In genomic region chr11:42299780-42300179, GRCh38 we compare ENCODE assay signal across 34 cellular contexts.
DNase-seq lines count a peak whose midpoint lies in the region; ATAC-seq, FAIRE-seq and TF ChIP-seq lines count a peak whose summit lies in the region.
"Had no signal": no experiment of that assay in that cellular context is flagged by ENCODE, and none has a peak within 500 bp of the region (broad histone marks: within the 10 kb centered on the region; RNA-seq: fewer than 3 reads in every experiment).

No MANE protein-coding gene starts in this region.

- H2AK9ac ChIP-seq in IMR-90 (replicated peaks; ENCODE audit: low read depth, low read length, poor library complexity) = no peak overlapping the region

- H3K79me2 ChIP-seq in HepG2 (ENCODE audit: insufficient read depth, low read length) (no peaks in the 10 kb centered on the region), K562 (ENCODE audit: control insufficient read depth, insufficient read depth, low read length) (no peaks in the 10 kb centered on the region)

- TF ChIP-seq RAD21 in HepG2 (CRISPR knock-in tag; IDR thresholded peaks at IDR 0.05) = no peak
- no peak for TF ChIP-seq RAD21 in A549 (conservative IDR thresholded peaks at IDR 0.05 in 1 of 2, IDR thresholded peaks at IDR 0.05 in 1 of 2)
- TF ChIP-seq RAD21 in IMR-90 (IDR thresholded peaks at IDR 0.05; ENCODE audit: low read length) = no peak
- TF ChIP-seq RAD21 in K562 (CRISPR knock-in tag; conservative IDR thresholded peaks at IDR 0.05 in 1 of 2, IDR thresholded peaks at IDR 0.05 in 1 of 2) = no peak

- ATAC-seq in HepG2 = no peak
- no peak for ATAC-seq in right lobe of liver
- no peak for ATAC-seq in A549
- no peak for ATAC-seq in IMR-90 (ENCODE audit: low read depth)
- ATAC-seq in K562 = no peak
- ATAC-seq in gastrocnemius medialis = no peak
- ATAC-seq: CD8-positive, alpha-beta T cell had no signal

- no peaks in the 10 kb centered on the region for H3K27me3 ChIP-seq in HepG2 (ENCODE audit: control insufficient read depth in 1 of 2, insufficient read depth in 2 of 2, low read length in 2 of 2)
- no peaks in the 10 kb centered on the region for H3K27me3 ChIP-seq in right lobe of liver
- H3K27me3 ChIP-seq in IMR-90 (ENCODE audit: control insufficient read depth, insufficient read depth, low read length) = no peaks in the 10 kb centered on the region
- no peaks in the 10 kb centered on the region for H3K27me3 ChIP-seq in K562 (ENCODE audit: control insufficient read depth in 2 of 2, insufficient read depth in 2 of 2, low read length in 2 of 2)
- H3K27me3 ChIP-seq in gastrocnemius medialis = no peaks in the 10 kb centered on the region
- H3K27me3 ChIP-seq: BE2C; BLaER1; BLaER1 treated with 17β-estradiol and CSF1 and Interleukin-3, amounts not matched to agents 10 nM and 100 nM had no signal

- no peak for DNase-seq in HepG2 (ENCODE audit: low spot score)
- DNase-seq in right lobe of liver = no peak
- no peak for DNase-seq in A549 (ENCODE audit: low read depth in 1 of 2, low spot score in 1 of 2)
- no peak for DNase-seq in IMR-90
- no peak for DNase-seq in K562 (ENCODE audit: extremely low read depth in 1 of 4, low spot score in 3 of 4)
- no peak for DNase-seq in RKO (ENCODE audit: low spot score)
- no peak for DNase-seq in G401 (ENCODE audit: low spot score)
- DNase-seq in gastrocnemius medialis = no peak
- DNase-seq: 8988T; ACHN; AML-193; BE2C; C1 segment of cervical spinal cord; Caco-2; Calu3; CD4-positive, alpha-beta memory T cell; CD4-positive, alpha-beta T cell; CD4-positive, CD25-positive, alpha-beta regulatory T cell; CD8-positive, alpha-beta memory T cell; CD8-positive, alpha-beta T cell; COR-L47; DMS 273 treated with DMSO at 0.1 percent for 48 hours; DMS153; DMS53; DMS79; DMS79 treated with DMSO at 0.1 percent for 48 hours; DND-41; EL had no signal

- no peak overlapping the region for H4K91ac ChIP-seq in IMR-90 (ENCODE audit: insufficient read depth, low read depth, low read length)

- no peak overlapping the region for H3K56ac ChIP-seq in IMR-90 (ENCODE audit: extremely low read depth, insufficient read depth, low read length)

- H3K4me2 ChIP-seq in HepG2 (ENCODE audit: low read depth, low read length) (no peak overlapping the region), A549 (no peak overlapping the region), IMR-90 (ENCODE audit: low read depth, low read length) (no peak overlapping the region), K562 (ENCODE audit: insufficient read depth, low read length) (no peak overlapping the region)
- H3K4me2 ChIP-seq: BLaER1; BLaER1 treated with 17β-estradiol and CSF1 and Interleukin-3, amounts not matched to agents 10 nM and 100 nM had no signal

- H3K4me3 ChIP-seq in HepG2 (replicated peaks in 1 of 3; ENCODE audit: insufficient read depth in 1 of 3, low read depth in 2 of 3, low read length in 3 of 3) (no peak overlapping the region), right lobe of liver (no peak overlapping the region), A549 (no peak overlapping the region), IMR-90 (ENCODE audit: insufficient read depth, low read depth, low read length) (no peak overlapping the region), K562 (no peak overlapping the region), gastrocnemius medialis (no peak overlapping the region)
- H3K4me3 ChIP-seq: BLaER1; BLaER1 treated with 17β-estradiol and CSF1 and Interleukin-3, amounts not matched to agents 10 nM and 100 nM had no signal

- no peak overlapping the region for H2BK120ac ChIP-seq in IMR-90 (ENCODE audit: low read depth, low read length)

- no peak overlapping the region for H4K5ac ChIP-seq in IMR-90 (ENCODE audit: low read depth, low read length)

- H2AK5ac ChIP-seq in IMR-90 (ENCODE audit: low read depth, low read length) = no peak overlapping the region

- H3K27ac ChIP-seq in HepG2 (ENCODE audit: extremely low read length, insufficient read depth, low read length) (no peak overlapping the region), right lobe of liver (no peak overlapping the region), A549 (no peak overlapping the region), IMR-90 (ENCODE audit: insufficient read depth, low read length) (no peak overlapping the region), K562 (ENCODE audit: extremely low read depth, low read depth, low read length) (no peak overlapping the region), gastrocnemius medialis (no peak overlapping the region)
- H3K27ac ChIP-seq: 22Rv1; BLaER1; BLaER1 treated with 17β-estradiol and CSF1 and Interleukin-3, amounts not matched to agents 10 nM and 100 nM; C4-2B had no signal

- no peak overlapping the region for H2BK20ac ChIP-seq in IMR-90 (ENCODE audit: low read depth, low read length)

- H3K4ac ChIP-seq in IMR-90 (ENCODE audit: low read depth, low read length) = no peak overlapping the region

- H4K8ac ChIP-seq in IMR-90 (ENCODE audit: low read depth in 2 of 2, low read length in 2 of 2) = no peak overlapping the region

- no peak overlapping the region for H3K14ac ChIP-seq in IMR-90 (replicated peaks; ENCODE audit: low read depth, low read length)

- in situ Hi-C loops in HepG2 (cut with HindIII; ENCODE audit: extremely low pct_ligation_motif_present, low pct_unique_long_range_greater_than_20kb) (no loop called here), IMR-90 (cut with MboI; ENCODE audit: low sequenced_read_pairs) (no loop called here), K562 (cut with MboI) (no loop called here), G401 (cut with HindIII; ENCODE audit: low sequenced_read_pairs) (no loop called here), gastrocnemius medialis (cut with MboI; ENCODE audit: low sequenced_read_pairs in 4 of 4) (no loop called here)

- FAIRE-seq in HepG2 (lab: Jason Lieb, UNC) = no peak
- FAIRE-seq in A549 (lab: Jason Lieb, UNC) = no peak
- no peak for FAIRE-seq in K562 (lab: Jason Lieb, UNC)
- FAIRE-seq: A204.1, D721Med had no signal

- TF ChIP-seq POLR2A in HepG2 (IDR thresholded peaks at IDR 0.05; ENCODE audit: insufficient read depth in 1 of 2, low read depth in 2 of 2, low read length in 2 of 2) = no peak
- TF ChIP-seq POLR2A in right lobe of liver (IDR thresholded peaks at IDR 0.05) = no peak
- no peak for TF ChIP-seq POLR2A in A549 (IDR thresholded peaks at IDR 0.05; ENCODE audit: low read length)
- no peak for TF ChIP-seq POLR2A in IMR-90 (IDR thresholded peaks at IDR 0.05; ENCODE audit: low read depth, low read length)
- TF ChIP-seq POLR2A in K562 (conservative IDR thresholded peaks at IDR 0.05) = no peak
- no peak for TF ChIP-seq POLR2A in gastrocnemius medialis (IDR thresholded peaks at IDR 0.05)

- no peak overlapping the region for H3K23ac ChIP-seq in IMR-90 (ENCODE audit: low read depth, low read length)

- no peak overlapping the region for H2BK5ac ChIP-seq in IMR-90 (ENCODE audit: low read depth, low read length, poor library complexity, severe bottlenecking)

- TF ChIP-seq EP300 in HepG2 (IDR thresholded peaks at IDR 0.05; ENCODE audit: low read depth in 2 of 2, low read length in 2 of 2) = no peak
- no peak for TF ChIP-seq EP300 in HepG2 (CRISPR knock-in tag; IDR thresholded peaks at IDR 0.05; ENCODE audit: borderline replicate concordance)
- TF ChIP-seq EP300 in A549 (IDR thresholded peaks at IDR 0.05) = no peak
- no peak for TF ChIP-seq EP300 in K562 (IDR thresholded peaks at IDR 0.05; ENCODE audit: low read length)

- intact Hi-C loops in HepG2 (cut with micrococcal nuclease; ENCODE audit: unreplicated experiment) (no loop called here), right lobe of liver (cut with DNase I) (no loop called here), IMR-90 (cut with micrococcal nuclease) (no loop called here), K562 (cut with micrococcal nuclease) (no loop called here), gastrocnemius medialis (cut with DNase I; ENCODE audit: low total_unique reads) (no loop called here)

- dilution Hi-C loops in IMR-90 (cut with HindIII; ENCODE audit: low sequenced_read_pairs, unreplicated experiment) = no loop called here

- no peaks in the 10 kb centered on the region for H3K79me1 ChIP-seq in IMR-90 (ENCODE audit: low read depth in 1 of 2, low read length in 2 of 2)

- H3K9ac ChIP-seq in HepG2 (ENCODE audit: insufficient read depth, low read depth, low read length) = no peak overlapping the region
- H3K9ac ChIP-seq in IMR-90 (ENCODE audit: low read depth, low read length) = no peak overlapping the region
- no peak overlapping the region for H3K9ac ChIP-seq in K562 (ENCODE audit: insufficient read depth in 1 of 2, low read depth in 2 of 2, low read length in 2 of 2)
- H3K9ac ChIP-seq: BLaER1; BLaER1 treated with 17β-estradiol and CSF1 and Interleukin-3, amounts not matched to agents 10 nM and 100 nM had no signal

- H3K9me3 ChIP-seq in HepG2 (ENCODE audit: low read length) = peaks cover 71% of the 10 kb centered on the region
- no peaks in the 10 kb centered on the region for H3K9me3 ChIP-seq in right lobe of liver
- no peaks in the 10 kb centered on the region for H3K9me3 ChIP-seq in A549
- H3K9me3 ChIP-seq in IMR-90 (ENCODE audit: control insufficient read depth, insufficient read depth, low read length) = no peaks in the 10 kb centered on the region
- H3K9me3 ChIP-seq in K562 (replicated peaks; ENCODE audit: control insufficient read depth, insufficient read depth, low read depth, low read length) = no peaks in the 10 kb centered on the region
- H3K9me3 ChIP-seq in gastrocnemius medialis = no peaks in the 10 kb centered on the region
- H3K9me3 ChIP-seq: BE2C, BLaER1, Caco-2 had no signal

- TF ChIP-seq CTCF in HepG2 (CRISPR knock-in tag; IDR thresholded peaks at IDR 0.05) = no peak
- TF ChIP-seq CTCF in right lobe of liver (IDR thresholded peaks at IDR 0.05) = no peak
- TF ChIP-seq CTCF in A549 (IDR thresholded peaks at IDR 0.05) = no peak
- TF ChIP-seq CTCF in IMR-90 (conservative IDR thresholded peaks at IDR 0.05; ENCODE audit: low read depth, low read length) = no peak
- no peak for TF ChIP-seq CTCF in K562 (IDR thresholded peaks at IDR 0.05 in 2 of 3, conservative IDR thresholded peaks at IDR 0.05 in 1 of 3; ENCODE audit: insufficient read depth in 2 of 3, low read depth in 1 of 3, low read length in 3 of 3)
- TF ChIP-seq CTCF in gastrocnemius medialis (IDR thresholded peaks at IDR 0.05 in 4 of 5, conservative IDR thresholded peaks at IDR 0.05 in 1 of 5) = no peak

- H3K18ac ChIP-seq in IMR-90 (ENCODE audit: low read depth, low read length) = no peak overlapping the region

- no peaks in the 10 kb centered on the region for H3K4me1 ChIP-seq in HepG2 (ENCODE audit: insufficient read depth, low read length)
- no peaks in the 10 kb centered on the region for H3K4me1 ChIP-seq in right lobe of liver
- no peaks in the 10 kb centered on the region for H3K4me1 ChIP-seq in A549
- H3K4me1 ChIP-seq in IMR-90 (ENCODE audit: control insufficient read depth, insufficient read depth, low read length) = no peaks in the 10 kb centered on the region
- no peaks in the 10 kb centered on the region for H3K4me1 ChIP-seq in K562 (replicated peaks in 1 of 2; ENCODE audit: control insufficient read depth in 2 of 2, insufficient read depth in 2 of 2, low read length in 2 of 2)
- no peaks in the 10 kb centered on the region for H3K4me1 ChIP-seq in gastrocnemius medialis
- H3K4me1 ChIP-seq: BE2C; BLaER1; BLaER1 treated with 17β-estradiol and CSF1 and Interleukin-3, amounts not matched to agents 10 nM and 100 nM; Caco-2 had no signal

- H3K9me1 ChIP-seq in IMR-90 (ENCODE audit: insufficient read depth, low read length) (no peaks in the 10 kb centered on the region), K562 (ENCODE audit: control insufficient read depth, insufficient read depth, low read length) (no peaks in the 10 kb centered on the region)

- H2AFZ ChIP-seq in HepG2 (ENCODE audit: low read length) = no peak overlapping the region
- H2AFZ ChIP-seq in IMR-90 (replicated peaks; ENCODE audit: low read length, poor library complexity) = no peak overlapping the region
- no peak overlapping the region for H2AFZ ChIP-seq in K562 (ENCODE audit: low read depth, low read length)

- H2BK15ac ChIP-seq in IMR-90 (ENCODE audit: low read depth, low read length) = no peak overlapping the region

- POLR2A ChIA-PET in HepG2 (lab: Yijun Ruan, JAX) = no interaction called here
- POLR2A ChIA-PET in A549 (lab: Yijun Ruan, JAX) = no interaction called here
- POLR2A ChIA-PET in IMR-90 (lab: Charles Lee; ENCODE audit: unreplicated experiment) = no interaction called here
- POLR2A ChIA-PET in K562 (lab: Yijun Ruan, JAX) = no interaction called here

- BruUV-seq in HepG2 (replicated peaks; lab: Mats Ljungman, UMichigan) (no TSS peak), IMR-90 (replicated peaks; lab: Mats Ljungman, UMichigan) (no TSS peak), K562 (replicated peaks; lab: Mats Ljungman, UMichigan) (no TSS peak)

- H4K20me1 ChIP-seq in HepG2 (ENCODE audit: insufficient read depth, low read length) (no peaks in the 10 kb centered on the region), IMR-90 (ENCODE audit: insufficient read depth, low read length) (no peaks in the 10 kb centered on the region), K562 (replicated peaks; ENCODE audit: control insufficient read depth, insufficient read depth, low read length) (no peaks in the 10 kb centered on the region)
- H4K20me1 ChIP-seq: BLaER1; BLaER1 treated with 17β-estradiol and CSF1 and Interleukin-3, amounts not matched to agents 10 nM and 100 nM had no signal

- WGBS in HepG2 (ENCODE audit: low lambda C conversion rate) = 0% methylated on average over 1 of the region's 1 CpG
- 67% methylated on average over 1 of the region's 1 CpG for WGBS in right lobe of liver (ENCODE audit: insufficient coverage, low coverage, low lambda C conversion rate, missing lambda C conversion rate)
- WGBS in A549 (ENCODE audit: missing lambda C conversion rate) = 11% methylated on average over 1 of the region's 1 CpG
- WGBS in IMR-90 (ENCODE audit: extremely low coverage in 2 of 2, insufficient read length in 1 of 2), 2 experiments = no CpG with 5 or more reads among the region's 1 CpG
- 0% methylated on average over 1 of the region's 1 CpG for WGBS in K562 (ENCODE audit: insufficient coverage, low coverage, missing lambda C conversion rate)

- CTCF ChIA-PET in HepG2 (lab: Yijun Ruan, JAX; ENCODE audit: low intra/inter-chr PET ratio, low total read pairs) = no interaction called here
- CTCF ChIA-PET in A549 (lab: Yijun Ruan, JAX) = no interaction called here
- CTCF ChIA-PET in IMR-90 (lab: Yijun Ruan, JAX) = interaction anchor here (0.6 kb wide), 1 partner anchor 10 kb away, joined by 3 read pairs; no protein-coding TSS in a partner anchor
- CTCF ChIA-PET in K562 (lab: Yijun Ruan, JAX; ENCODE audit: low intra/inter-chr PET ratio) = no interaction called here

- H3K36me3 ChIP-seq in HepG2 (replicated peaks in 1 of 2; ENCODE audit: control insufficient read depth in 1 of 2, insufficient read depth in 2 of 2, low read length in 2 of 2) = no peaks in the 10 kb centered on the region
- H3K36me3 ChIP-seq in right lobe of liver = no peaks in the 10 kb centered on the region
- H3K36me3 ChIP-seq in IMR-90 (ENCODE audit: control insufficient read depth, insufficient read depth, low read length) = no peaks in the 10 kb centered on the region
- no peaks in the 10 kb centered on the region for H3K36me3 ChIP-seq in K562 (ENCODE audit: control insufficient read depth, insufficient read depth, low read length)
- H3K36me3 ChIP-seq in gastrocnemius medialis = no peaks in the 10 kb centered on the region
- H3K36me3 ChIP-seq: BE2C; BLaER1; BLaER1 treated with 17β-estradiol and CSF1 and Interleukin-3, amounts not matched to agents 10 nM and 100 nM had no signal

Comparison
In these comparisons a context has a peak if more than half of its experiments do, and no peak if none do; other contexts are left out.
1. Of the 241 proteins assayed by ChIP-seq in both HepG2 and K562: peak only in HepG2: MAFF and MAFK; only in K562: MAFG; in both: none; in neither: 238.